ENCODE assay signal across 20 cellular contexts in genomic region chr2:162233197-162233596, GRCh38. TPM values are rescaled to one million over a fixed set of nuclear protein-coding genes. Genes with fewer than 3 reads are reported as not detected.
DNase-seq lines count a peak whose midpoint lies in the region; ATAC-seq, FAIRE-seq and TF ChIP-seq lines count a peak whose summit lies in the region.
"Had no signal": no experiment of that assay in that cellular context is flagged by ENCODE, and none has a peak within 500 bp of the region (broad histone marks: within the 10 kb centered on the region; RNA-seq: fewer than 3 reads in every experiment).

No MANE protein-coding gene starts in this region.

- H4K20me1 ChIP-seq in osteoblast (ENCODE audit: insufficient read depth, low read length), result no peaks in the 10 kb centered on the region
- no peaks in the 10 kb centered on the region for H4K20me1 ChIP-seq in HepG2 (ENCODE audit: insufficient read depth, low read length)

- H3K9me3 ChIP-seq in osteoblast (ENCODE audit: low read depth, low read length), result no peaks in the 10 kb centered on the region
- no peaks in the 10 kb centered on the region for H3K9me3 ChIP-seq in HepG2 (ENCODE audit: low read length)
- H3K9me3 ChIP-seq: gastrocnemius medialis, testis had no signal

- H3K4me2 ChIP-seq in osteoblast (ENCODE audit: insufficient read depth, low read length) (peak overlapping the region; percentile 37), HepG2 (ENCODE audit: low read depth, low read length) (no peak overlapping the region)
- H3K4me2 ChIP-seq: GM23338 had no signal

- H3K27ac ChIP-seq in osteoblast (ENCODE audit: low read depth, low read length), result peak overlapping the region; percentile 91
- H3K27ac ChIP-seq in HepG2 (ENCODE audit: extremely low read length, insufficient read depth, low read length), result no peak overlapping the region
- H3K27ac ChIP-seq: testis had no signal

- in situ Hi-C loops in HepG2 (cut with HindIII; ENCODE audit: extremely low pct_ligation_motif_present, low pct_unique_long_range_greater_than_20kb), result no loop called here

- no peak for TF ChIP-seq EP300 in HepG2 (IDR thresholded peaks at IDR 0.05; ENCODE audit: low read depth in 2 of 2, low read length in 2 of 2)
- no peak for TF ChIP-seq EP300 in HepG2 (CRISPR knock-in tag; IDR thresholded peaks at IDR 0.05; ENCODE audit: borderline replicate concordance)

- TF ChIP-seq CTCF in bronchial epithelial cell (IDR thresholded peaks at IDR 0.05; ENCODE audit: insufficient read depth, low read length, severe bottlenecking), result no peak
- TF ChIP-seq CTCF in osteoblast (IDR thresholded peaks at IDR 0.05; ENCODE audit: extremely low read depth, low read depth, low read length), result no peak
- TF ChIP-seq CTCF in HepG2 (CRISPR knock-in tag; IDR thresholded peaks at IDR 0.05), result no peak

- H3K9ac ChIP-seq in HepG2 (ENCODE audit: insufficient read depth, low read depth, low read length), result no peak overlapping the region

- no peak for FAIRE-seq in bronchial epithelial cell (lab: Jason Lieb, UNC)
- FAIRE-seq in HepG2 (lab: Jason Lieb, UNC), result no peak
- no peak for FAIRE-seq in RCC 7860 (lab: Jason Lieb, UNC)
- FAIRE-seq: colon had no signal

- H3K36me3 ChIP-seq in bronchial epithelial cell (ENCODE audit: control insufficient read depth, insufficient read depth, low read length) (no peaks in the 10 kb centered on the region), osteoblast (ENCODE audit: insufficient read depth, low read length) (peaks cover 61% of the 10 kb centered on the region), HepG2 (replicated peaks in 1 of 2; ENCODE audit: control insufficient read depth in 1 of 2, insufficient read depth in 2 of 2, low read length in 2 of 2) (no peaks in the 10 kb centered on the region)
- H3K36me3 ChIP-seq: gastrocnemius medialis had no signal

- no peak for ATAC-seq in HepG2
- ATAC-seq: gastrocnemius medialis; GM23338; naive thymus-derived CD8-positive, alpha-beta T cell had no signal

- TF ChIP-seq POLR2A in HepG2 (IDR thresholded peaks at IDR 0.05; ENCODE audit: insufficient read depth in 1 of 2, low read depth in 2 of 2, low read length in 2 of 2), result no peak

- H3K4me3 ChIP-seq in bronchial epithelial cell (ENCODE audit: low read depth, low read length) (no peak overlapping the region), osteoblast (ENCODE audit: insufficient read depth, low read length) (peak overlapping the region; percentile 43), HepG2 (replicated peaks in 1 of 3; ENCODE audit: insufficient read depth in 1 of 3, low read depth in 2 of 3, low read length in 3 of 3) (no peak overlapping the region)
- H3K4me3 ChIP-seq: gastrocnemius medialis, GM23338, skin epidermis, testis had no signal

- POLR2A ChIA-PET in HepG2 (lab: Yijun Ruan, JAX), result no interaction called here

- H3K4me1 ChIP-seq in osteoblast (ENCODE audit: insufficient read depth, low read length) (peaks cover 28% of the 10 kb centered on the region), HepG2 (ENCODE audit: insufficient read depth, low read length) (no peaks in the 10 kb centered on the region)
- H3K4me1 ChIP-seq: gastrocnemius medialis, testis had no signal

- no peak for TF ChIP-seq RAD21 in HepG2 (CRISPR knock-in tag; IDR thresholded peaks at IDR 0.05)

- intact Hi-C loops in HepG2 (cut with micrococcal nuclease; ENCODE audit: unreplicated experiment), result no loop called here

- DNase-seq in GM03348 (ENCODE audit: low spot score), result peak; percentile 68
- peak; percentile 94 for DNase-seq in MV-4-11 (lab: John Stamatoyannopoulos, UW)
- peak; percentile 78 for DNase-seq in bronchial epithelial cell (ENCODE audit: low read depth)
- no peak for DNase-seq in osteoblast (ENCODE audit: insufficient read length, low spot score, missing footprints)
- DNase-seq in T-helper 2 cell, result no peak
- DNase-seq in RKO (ENCODE audit: low spot score), result no peak
- no peak for DNase-seq in HepG2 (ENCODE audit: low spot score)
- no peak for DNase-seq in RCC 7860 (ENCODE audit: low spot score)
- DNase-seq: activated effector memory CD4-positive, alpha-beta T cell treated with Interleukin-2 at 50 U/mL for 16 hours; Calu3; kidney glomerular epithelial cell; naive thymus-derived CD8-positive, alpha-beta T cell; NCI-H1417; NCI-H82; T-helper 1 cell; testis had no signal

- 4% methylated on average over 1 of the region's 1 CpG for WGBS in HepG2 (ENCODE audit: low lambda C conversion rate)

- no peak overlapping the region for H2AFZ ChIP-seq in osteoblast (ENCODE audit: low read length)
- no peak overlapping the region for H2AFZ ChIP-seq in HepG2 (ENCODE audit: low read length)
- H2AFZ ChIP-seq: GM23338 had no signal

- H3K79me2 ChIP-seq in osteoblast (ENCODE audit: insufficient read depth, low read length) (peaks cover 93% of the 10 kb centered on the region), HepG2 (ENCODE audit: insufficient read depth, low read length) (no peaks in the 10 kb centered on the region)

- H3K27me3 ChIP-seq in bronchial epithelial cell (ENCODE audit: control insufficient read depth, insufficient read depth, low read length) (no peaks in the 10 kb centered on the region), osteoblast (ENCODE audit: insufficient read depth, low read length) (no peaks in the 10 kb centered on the region), HepG2 (ENCODE audit: control insufficient read depth in 1 of 2, insufficient read depth in 2 of 2, low read length in 2 of 2) (no peaks in the 10 kb centered on the region)
- H3K27me3 ChIP-seq: gastrocnemius medialis, testis had no signal

- CTCF ChIA-PET in HepG2 (lab: Yijun Ruan, JAX; ENCODE audit: low intra/inter-chr PET ratio, low total read pairs), result no interaction called here

- no TSS peak for BruUV-seq in HepG2 (replicated peaks; lab: Mats Ljungman, UMichigan)

TF ChIP-seq in HepG2, 621 proteins besides CTCF, POLR2A, EP300 and RAD21 (continues in another document):
- TF ChIP-seq ZBTB7B (CRISPR knock-in tag; IDR thresholded peaks at IDR 0.05) (no peak), ZNF792 (CRISPR knock-in tag; IDR thresholded peaks at IDR 0.05) (no peak), MED1 (CRISPR knock-in tag; IDR thresholded peaks at IDR 0.05) (no peak), ZNF883 (CRISPR knock-in tag; IDR thresholded peaks at IDR 0.05; ENCODE audit: not compliant biosample characterization) (no peak), NR2F1 (CRISPR knock-in tag; IDR thresholded peaks at IDR 0.05) (no peak), HOXA7 (CRISPR knock-in tag; IDR thresholded peaks at IDR 0.05) (no peak), AFF4 (CRISPR knock-in tag; IDR thresholded peaks at IDR 0.05) (no peak)

RNA-seq across cellular contexts. Expression of gene FAP, which starts 10.0 kb away (rescaled TPM):
- total RNA-seq in bronchial epithelial cell (0.26 and 1.1 TPM in 2 replicates), osteoblast (464 and 582 TPM in 2 replicates), HepG2 (2016; rRNA removed; fragmentation: Illumina TruSeq; extraction: Trizol) (not detected in 2 replicates)
- not detected in 2 replicates for total RNA-seq in HepG2 (2016; cell fraction: cytosol; rRNA removed; fragmentation: Illumina TruSeq; extraction: Trizol; ENCODE audit: low read depth)
- total RNA-seq in HepG2 (2016; cell fraction: insoluble cytoplasmic fraction; rRNA removed; fragmentation: Illumina TruSeq; extraction: Trizol), result not detected in 2 replicates
- total RNA-seq in HepG2 (2016; cell fraction: membrane; rRNA removed; fragmentation: Illumina TruSeq; extraction: Trizol), result not detected in 2 replicates
- not detected in 2 replicates for total RNA-seq in HepG2 (2016; cell fraction: nucleus; rRNA removed; fragmentation: Illumina TruSeq; extraction: Trizol)
- not detected in 2 replicates for polyA plus RNA-seq in HepG2 (2011; rRNA removed)
- not detected in 2 replicates for polyA plus RNA-seq in HepG2 (2011; cell fraction: cytosol; rRNA removed)
- polyA plus RNA-seq in HepG2 (2011; cell fraction: nucleus; rRNA removed), result not detected in 2 replicates
- polyA plus RNA-seq in HepG2 (2012), result not detected in 2 replicates
- polyA plus RNA-seq in HepG2 (2016; cell fraction: cytosol; fragmentation: Illumina TruSeq; extraction: Trizol; ENCODE audit: low read depth), result not detected in 2 replicates
- polyA plus RNA-seq in HepG2 (2016; cell fraction: insoluble cytoplasmic fraction; fragmentation: Illumina TruSeq; extraction: Trizol; ENCODE audit: low read depth), result not detected in 2 replicates
- not detected in 2 replicates for polyA plus RNA-seq in HepG2 (2016; cell fraction: membrane; fragmentation: Illumina TruSeq; extraction: Trizol; ENCODE audit: low read depth)
- polyA plus RNA-seq in HepG2 (2016; cell fraction: nucleus; fragmentation: Illumina TruSeq; extraction: Trizol; ENCODE audit: insufficient read depth, low read depth), result not detected in 2 replicates
- not detected in 2 replicates for polyA minus RNA-seq in HepG2 (2011; rRNA and poly(A)+ RNA removed; ENCODE audit: low replicate concordance)
- not detected in 2 replicates for polyA minus RNA-seq in HepG2 (2011; cell fraction: cytosol; rRNA and poly(A)+ RNA removed)
- not detected in 2 replicates for polyA minus RNA-seq in HepG2 (2011; cell fraction: nucleus; rRNA and poly(A)+ RNA removed)
- total RNA-seq: GM23338; naive thymus-derived CD8-positive, alpha-beta T cell had no signal
- polyA plus RNA-seq: GM23338; naive thymus-derived CD8-positive, alpha-beta T cell had no signal

Comparison
In these comparisons a context has a peak if more than half of its experiments do, and no peak if none do; other contexts are left out.
1. DNase-seq: peak in GM03348 (single experiment), MV-4-11 (single experiment) and bronchial epithelial cell (single experiment); none in osteoblast (single experiment), T-helper 2 cell (0 of 5), RKO (single experiment), HepG2 (single experiment) and RCC 7860 (single experiment).
2. RNA of gene FAP, which starts 10.0 kb away (total RNA-seq): 464 to 582 TPM in osteoblast; 0.26 to 1.1 TPM in bronchial epithelial cell and not detected in HepG2; every median in the first group is over 100 times any median in the second.